Comparison of ENCODE assay signal across 15 cellular contexts in the genomic region with DNA sequence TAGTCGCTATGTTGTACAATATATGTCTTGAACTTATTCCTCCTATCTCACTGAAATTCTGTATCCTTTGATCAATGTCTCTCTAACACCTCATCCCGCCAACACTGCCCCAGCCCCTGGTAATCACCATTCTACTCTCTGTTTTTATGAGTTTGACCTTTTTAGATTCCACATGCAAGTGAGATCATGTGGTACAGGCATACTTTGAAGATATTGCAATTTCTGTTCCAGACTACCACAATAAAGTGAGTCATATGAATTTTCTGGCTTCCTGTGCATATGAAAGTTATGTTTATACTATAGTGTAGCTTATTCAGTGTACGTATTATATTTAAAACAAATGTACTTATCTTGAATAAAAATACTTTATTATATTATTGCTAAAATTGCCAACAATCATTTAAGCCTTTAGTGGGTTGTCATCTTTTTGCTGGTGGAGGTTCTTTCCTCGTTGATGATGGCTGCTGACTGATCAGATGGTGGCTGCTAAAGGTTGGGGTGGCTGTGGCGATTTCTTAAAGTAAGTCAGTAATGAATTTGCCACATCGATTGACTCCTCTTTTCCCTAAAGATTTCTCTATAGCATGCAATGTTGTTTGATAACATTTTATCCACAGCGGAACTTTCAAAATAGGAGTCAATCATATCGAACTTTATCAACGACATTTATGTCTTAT.
DNase-seq lines count a peak whose midpoint lies in the region; ATAC-seq and TF ChIP-seq lines count a peak whose summit lies in the region.
"Had no signal": no experiment of that assay in that cellular context is flagged by ENCODE, and none has a peak within 500 bp of the region (broad histone marks: within the 10 kb centered on the region; RNA-seq: fewer than 3 reads in every experiment).

No MANE protein-coding gene starts in this region.

- POLR2A ChIA-PET in CD8-positive, alpha-beta T cell (lab: Charles Lee), result no interaction called here
- POLR2A ChIA-PET in CD8-positive, alpha-beta memory T cell (lab: Charles Lee), result no interaction called here

- H3K9me3 ChIP-seq in CD8-positive, alpha-beta T cell (ENCODE audit: low read length), result no peaks in the 10 kb centered on the region
- H3K9me3 ChIP-seq in adipocyte (ENCODE audit: control insufficient read depth, low read length), result peaks cover 11% of the 10 kb centered on the region
- peaks cover 3% of the 10 kb centered on the region for H3K9me3 ChIP-seq in CD8-positive, alpha-beta memory T cell (ENCODE audit: low read length)
- H3K9me3 ChIP-seq: body of pancreas had no signal

- peak; percentile 57 for ATAC-seq in CD8-positive, alpha-beta T cell
- ATAC-seq: body of pancreas, left lung, natural killer cell had no signal

- H3K4me3 Mint-ChIP-seq in CD8-positive, alpha-beta T cell, result no peak overlapping the region
- no peak overlapping the region for H3K4me3 Mint-ChIP-seq in CD8-positive, alpha-beta memory T cell
- H3K4me3 Mint-ChIP-seq: endodermal cell, IgD-negative memory B cell, natural killer cell had no signal

- peaks cover 3% of the 10 kb centered on the region for H3K9me3 Mint-ChIP-seq in CD8-positive, alpha-beta T cell
- peaks cover 0 to 5% (median 0%) of the 10 kb centered on the region in 5 donors for H3K9me3 Mint-ChIP-seq in CD8-positive, alpha-beta memory T cell
- H3K9me3 Mint-ChIP-seq: endodermal cell, natural killer cell had no signal

- peaks cover 3% of the 10 kb centered on the region for H3K4me1 Mint-ChIP-seq in CD8-positive, alpha-beta T cell (ENCODE audit: low read depth)
- H3K4me1 Mint-ChIP-seq in CD8-positive, alpha-beta memory T cell, result peaks cover 0 to 10% (median 2%) of the 10 kb centered on the region in 3 donors
- H3K4me1 Mint-ChIP-seq: endodermal cell, IgD-negative memory B cell, natural killer cell had no signal

- H3K4me3 ChIP-seq in CD8-positive, alpha-beta T cell (ENCODE audit: low read depth, low read length), result no peak overlapping the region
- H3K4me3 ChIP-seq in adipocyte (ENCODE audit: low read length), result no peak overlapping the region
- H3K4me3 ChIP-seq in CD8-positive, alpha-beta memory T cell (ENCODE audit: low read length), result no peak overlapping the region
- H3K4me3 ChIP-seq: body of pancreas, left lung, right atrium auricular region had no signal

- CTCF ChIA-PET in CD8-positive, alpha-beta T cell (lab: Charles Lee), result interaction anchor here (0.7 kb wide), 1 partner anchor 11 kb away, joined by 3 read pairs; no protein-coding TSS in a partner anchor
- CTCF ChIA-PET in CD8-positive, alpha-beta memory T cell (lab: Charles Lee), result no interaction called here

- peak overlapping the region; percentile 46 for H3K27ac Mint-ChIP-seq in CD8-positive, alpha-beta T cell
- H3K27ac Mint-ChIP-seq in CD8-positive, alpha-beta memory T cell, result no peak overlapping the region
- H3K27ac Mint-ChIP-seq: endodermal cell, IgD-negative memory B cell, natural killer cell had no signal

- H3K36me3 Mint-ChIP-seq in CD8-positive, alpha-beta T cell, result no peaks in the 10 kb centered on the region
- H3K36me3 Mint-ChIP-seq in CD8-positive, alpha-beta memory T cell, result peaks cover 0 to 7% (median 2%) of the 10 kb centered on the region in 3 donors
- H3K36me3 Mint-ChIP-seq: natural killer cell had no signal

- H3K9ac ChIP-seq in adipocyte (ENCODE audit: low read length), result no peak overlapping the region

- no peak overlapping the region for H3K27ac ChIP-seq in CD8-positive, alpha-beta T cell (ENCODE audit: low read depth, low read length)
- H3K27ac ChIP-seq in CD8-positive, alpha-beta memory T cell (ENCODE audit: low read depth, low read length), result no peak overlapping the region
- H3K27ac ChIP-seq: body of pancreas, left lung, right atrium auricular region had no signal

- H3K27me3 ChIP-seq in CD8-positive, alpha-beta T cell (ENCODE audit: insufficient read depth, low read length), result no peaks in the 10 kb centered on the region
- H3K27me3 ChIP-seq in adipocyte (replicated peaks; ENCODE audit: control insufficient read depth, insufficient read depth, low read length), result no peaks in the 10 kb centered on the region
- no peaks in the 10 kb centered on the region for H3K27me3 ChIP-seq in CD8-positive, alpha-beta memory T cell (ENCODE audit: insufficient read depth, low read length, poor library complexity, severe bottlenecking)
- H3K27me3 ChIP-seq: body of pancreas, left lung, right atrium auricular region had no signal

- peak in 1 of 7 experiments; percentile 22 for DNase-seq in CD8-positive, alpha-beta T cell
- DNase-seq in HCEC 1CT (peak; percentile 85), adipocyte (ENCODE audit: low read depth) (peak; percentile 58), iris pigment epithelial cell (ENCODE audit: low read depth) (peak; percentile 90), UCSD-AML1 (lab: John Stamatoyannopoulos, UW; ENCODE audit: unreplicated experiment) (no peak), SHP77 (lab: John Stamatoyannopoulos, UW) (no peak)
- DNase-seq in CD8-positive, alpha-beta memory T cell, result no peak
- DNase-seq: body of pancreas, endodermal cell, left lung, natural killer cell, NCI-H1417 treated with DMSO at 0.1 percent for 48 hours, NCI-H524 treated with DMSO at 0.1 percent for 48 hours had no signal

- TF ChIP-seq CTCF in CD8-positive, alpha-beta T cell (IDR thresholded peaks at IDR 0.05), result no peak

- intact Hi-C loops in CD8-positive, alpha-beta T cell (cut with DNase I, micrococcal nuclease), result no loop called here

- peaks cover 9% of the 10 kb centered on the region for H3K4me1 ChIP-seq in CD8-positive, alpha-beta T cell (ENCODE audit: insufficient read depth, low read length)
- H3K4me1 ChIP-seq in adipocyte (ENCODE audit: control insufficient read depth, insufficient read depth, low read length), result peaks cover 14% of the 10 kb centered on the region
- peaks cover 9% of the 10 kb centered on the region for H3K4me1 ChIP-seq in CD8-positive, alpha-beta memory T cell (ENCODE audit: insufficient read depth, low read length)
- H3K4me1 ChIP-seq: right atrium auricular region had no signal

- H3K36me3 ChIP-seq in CD8-positive, alpha-beta T cell (ENCODE audit: insufficient read depth, low read length), result no peaks in the 10 kb centered on the region
- H3K36me3 ChIP-seq in adipocyte (ENCODE audit: control insufficient read depth, insufficient read depth, low read length, severe bottlenecking), result no peaks in the 10 kb centered on the region
- no peaks in the 10 kb centered on the region for H3K36me3 ChIP-seq in CD8-positive, alpha-beta memory T cell (ENCODE audit: insufficient read depth, low read length)
- H3K36me3 ChIP-seq: left lung, right atrium auricular region had no signal

- H3K27me3 Mint-ChIP-seq in CD8-positive, alpha-beta T cell (ENCODE audit: low read depth), result no peaks in the 10 kb centered on the region
- peaks cover 0 to 3% of the 10 kb centered on the region in 2 donors for H3K27me3 Mint-ChIP-seq in CD8-positive, alpha-beta memory T cell
- H3K27me3 Mint-ChIP-seq: IgD-negative memory B cell had no signal

Comparison
In these comparisons a context has a peak if more than half of its experiments do, and no peak if none do; other contexts are left out.
1. DNase-seq: peak in HCEC 1CT (single experiment), adipocyte (single experiment) and iris pigment epithelial cell (single experiment); none in CD8-positive, alpha-beta memory T cell (0 of 5), UCSD-AML1 (single experiment) and SHP77 (0 of 2).